In genomic region chr3:171439996-171440395, GRCh38 we compare ENCODE assay signal across 2 cellular contexts.
TF ChIP-seq lines count a peak whose summit lies in the region.

No MANE protein-coding gene starts in this region.

TF ChIP-seq in IMR-90, 13 proteins besides CTCF, POLR2A, EP300 and RAD21:
- TF ChIP-seq ELK1 (IDR thresholded peaks at IDR 0.05; ENCODE audit: borderline replicate concordance, low read depth, low read length) (no peak), NFE2L2 (IDR thresholded peaks at IDR 0.05; ENCODE audit: low read depth, low read length) (no peak), MXI1 (IDR thresholded peaks at IDR 0.05; ENCODE audit: borderline replicate concordance, low read depth, low read length) (no peak), RCOR1 (IDR thresholded peaks at IDR 0.05; ENCODE audit: insufficient replicate concordance, low read length) (no peak), USF2 (IDR thresholded peaks at IDR 0.05; ENCODE audit: low read depth, low read length) (no peak), RFX5 (IDR thresholded peaks at IDR 0.05; ENCODE audit: low read depth, low read length) (no peak), CHD1 (IDR thresholded peaks at IDR 0.05; ENCODE audit: low read depth, low read length) (no peak), BHLHE40 (IDR thresholded peaks at IDR 0.05; ENCODE audit: low read depth, low read length) (no peak), MAFK (IDR thresholded peaks at IDR 0.05; ENCODE audit: low read depth, low read length) (no peak), MAZ (IDR thresholded peaks at IDR 0.05; ENCODE audit: borderline replicate concordance, low read depth, low read length) (no peak), CEBPB (IDR thresholded peaks at IDR 0.05; ENCODE audit: low read depth, low read length) (no peak), SMC3 (IDR thresholded peaks at IDR 0.05; ENCODE audit: low read depth, low read length) (no peak), FOS (IDR thresholded peaks at IDR 0.05; ENCODE audit: low read depth, low read length) (no peak)

TF ChIP-seq in GM12878, 131 proteins besides CTCF, POLR2A, EP300 and RAD21:
- TF ChIP-seq USF2 (IDR thresholded peaks at IDR 0.05; ENCODE audit: borderline replicate concordance, low read depth, low read length) (no peak), HCFC1 (IDR thresholded peaks at IDR 0.05; ENCODE audit: low read length) (no peak), RFX5 (IDR thresholded peaks at IDR 0.05; ENCODE audit: low read depth, low read length) (no peak), TCF12 (IDR thresholded peaks at IDR 0.05; ENCODE audit: low read depth, low read length) (no peak)
